ENCODE assay signal across 8 cellular contexts in genomic region chr16:3578610-3579551, GRCh38. TPM values are rescaled to one million over a fixed set of nuclear protein-coding genes. Genes with fewer than 3 reads are reported as not detected.
DNase-seq lines count a peak whose midpoint lies in the region; ATAC-seq and TF ChIP-seq lines count a peak whose summit lies in the region.

No MANE protein-coding gene starts in this region.

- H3K27me3 ChIP-seq in osteoblast (ENCODE audit: insufficient read depth, low read length) (no peaks in the 10 kb centered on the region), MG63 (0 out of 2 replicates have a peak, but pooled peaks cover 2% of the 10 kb centered on the region), uterus (no peaks in the 10 kb centered on the region)

- ATAC-seq in GM21619 (IDR thresholded peaks at IDR 0.05; ENCODE audit: unreplicated experiment), result peak; percentile 58

- no peaks in the 10 kb centered on the region for H4K20me1 ChIP-seq in osteoblast (ENCODE audit: insufficient read depth, low read length)

- intact Hi-C loops in uterus (cut with DNase I; ENCODE audit: low total_unique reads), result no loop called here

- no peaks in the 10 kb centered on the region for H3K9me3 ChIP-seq in osteoblast (ENCODE audit: low read depth, low read length)
- no peaks in the 10 kb centered on the region for H3K9me3 ChIP-seq in MG63
- no peaks in the 10 kb centered on the region for H3K9me3 ChIP-seq in uterus

- TF ChIP-seq POLR2A in uterus (IDR thresholded peaks at IDR 0.05), result no peak

- H3K27ac ChIP-seq in osteoblast (ENCODE audit: low read depth, low read length), result no peak overlapping the region
- H3K27ac ChIP-seq in uterus, result no peak overlapping the region

- DNase-seq in EL (peak; percentile 16), MV-4-11 (lab: John Stamatoyannopoulos, UW) (peak; percentile 79), osteoblast (ENCODE audit: insufficient read length, low spot score, missing footprints) (peak; percentile 84), NCI-H1105 treated with DMSO at 0.1 percent for 48 hours (lab: John Stamatoyannopoulos, UW) (no peak), MG63 (no peak), uterus (no peak)
- DNase-seq in activated effector memory CD4-positive, alpha-beta T cell treated with Interleukin-2 at 50 U/mL for 16 hours, result peak; percentile 54

- peaks cover 7% of the 10 kb centered on the region for H3K36me3 ChIP-seq in osteoblast (ENCODE audit: insufficient read depth, low read length)
- peaks cover 8% of the 10 kb centered on the region for H3K36me3 ChIP-seq in MG63
- no peaks in the 10 kb centered on the region for H3K36me3 ChIP-seq in uterus

- no peaks in the 10 kb centered on the region for H3K4me1 ChIP-seq in osteoblast (ENCODE audit: insufficient read depth, low read length)
- H3K4me1 ChIP-seq in uterus, result no peaks in the 10 kb centered on the region

- no peaks in the 10 kb centered on the region for H3K79me2 ChIP-seq in osteoblast (ENCODE audit: insufficient read depth, low read length)

- peak overlapping the region; percentile 57 for H3K4me2 ChIP-seq in osteoblast (ENCODE audit: insufficient read depth, low read length)

- TF ChIP-seq CTCF in osteoblast (IDR thresholded peaks at IDR 0.05; ENCODE audit: extremely low read depth, low read depth, low read length) (no peak), uterus (IDR thresholded peaks at IDR 0.05) (no peak)

- H3K4me3 ChIP-seq in osteoblast (ENCODE audit: insufficient read depth, low read length) (peak overlapping the region; percentile 16), MG63 (no peak overlapping the region), uterus (no peak overlapping the region)

- H2AFZ ChIP-seq in osteoblast (ENCODE audit: low read length), result peak overlapping the region; percentile 70

RNA-seq across cellular contexts. Expression of gene NLRC3, which starts 1.7 kb away (rescaled TPM):
- total RNA-seq in osteoblast (under 0.01 and 0.29 TPM in 2 replicates), uterus (1 to 10 TPM in 1 of 4 donors, under 1 TPM in 3; under 0.01 to 1.5 (median 0.68) TPM)
- total RNA-seq in MG63 (2014; rRNA removed; shearing (Covaris generic); ENCODE audit: low replicate concordance), result 0.03 TPM in 1 of 2 replicates, not detected in the other

RNA-seq across cellular contexts. Expression of gene SLX4, which starts 32.5 kb away (rescaled TPM):
- total RNA-seq in osteoblast, result 4.0 and 4.7 TPM in 2 replicates
- 2.6 and 4.8 TPM in 2 replicates for total RNA-seq in MG63 (2014; rRNA removed; shearing (Covaris generic); ENCODE audit: low replicate concordance)
- total RNA-seq in uterus, result 1 to 10 TPM; 1.2 to 6.2 (median 4.8) TPM

Comparison
In these comparisons a context has a peak if more than half of its experiments do, and no peak if none do; other contexts are left out.
1. DNase-seq: peak in EL (single experiment), MV-4-11 (single experiment), activated effector memory CD4-positive, alpha-beta T cell treated with Interleukin-2 at 50 U/mL for 16 hours (single experiment) and osteoblast (single experiment); none in NCI-H1105 treated with DMSO at 0.1 percent for 48 hours (single experiment), MG63 (single experiment) and uterus (0 of 2).